Comparison of ENCODE assay signal across 31 cellular contexts in the genomic region with DNA sequence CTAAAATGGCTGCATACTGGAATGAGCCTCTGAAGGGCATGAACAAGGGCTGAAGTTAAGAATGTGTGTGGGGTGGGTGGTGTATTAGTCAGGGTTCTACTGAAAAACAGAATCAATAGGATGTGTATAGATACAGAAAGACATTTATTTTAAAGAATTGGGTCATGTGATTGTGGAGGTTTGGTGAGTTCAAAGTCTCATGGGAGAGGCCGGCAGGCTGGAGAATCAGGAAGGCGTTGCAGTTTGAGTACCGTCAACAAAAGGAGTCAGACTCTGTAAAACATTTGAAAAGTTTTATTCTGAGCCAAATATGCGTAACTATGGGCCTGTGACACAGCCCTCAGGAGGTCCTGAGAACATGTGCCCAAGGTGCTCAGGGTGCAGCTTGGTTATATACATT. TPM values are rescaled to one million over a fixed set of nuclear protein-coding genes. Genes with fewer than 3 reads are reported as not detected.
"Had no signal": no experiment of that assay in that cellular context is flagged by ENCODE, and none has a peak within 500 bp of the region (broad histone marks: within the 10 kb centered on the region; RNA-seq: fewer than 3 reads in every experiment).

No MANE protein-coding gene starts in this region.

- H3K27ac ChIP-seq: adrenal gland, left lung, neutrophil, skin epidermis, tibial artery had no signal

- ATAC-seq: activated CD4-positive, alpha-beta T cell treated with anti-CD3 and anti-CD28 coated beads for 36 hours; activated CD8-positive, alpha-beta memory T cell treated with anti-CD3 and anti-CD28 coated beads, Interleukin-2, amount 10 ng/mL, durations not matched to agents 7 days and 5 days; activated CD8-positive, alpha-beta T cell treated with anti-CD3 and anti-CD28 coated beads, Interleukin-2, amount 10 ng/mL, durations not matched to agents 7 days and 5 days; body of pancreas; left lung; natural killer cell treated with Interleukin-12 subunit alpha and Interleukin-12 subunit beta and Interleukin-15 and Interleukin-18, amount 100 ng/mL, for 72 hours; sciatic nerve; stimulated activated effector memory CD8-positive, alpha-beta T cell treated with anti-CD3 and anti-CD28 coated beads, Interleukin-12 subunit alpha, Interleukin-12 subunit beta, amount 100 ng/mL, for 72 hours; stimulated activated naive CD8-positive, alpha-beta T cell treated with anti-CD3 and anti-CD28 coated beads, Interleukin-15, amount 100 ng/mL, for 72 hours had no signal

- H3K9me3 ChIP-seq: adrenal gland, body of pancreas, neutrophil, tibial artery had no signal

- H3K27me3 ChIP-seq: adrenal gland, body of pancreas, left lung, neutrophil, tibial artery had no signal

- H3K9me3 Mint-ChIP-seq: activated naive CD8-positive, alpha-beta T cell treated with anti-CD3 and anti-CD28 coated beads for 36 hours; natural killer cell treated with Interleukin-12 subunit alpha and Interleukin-12 subunit beta and Interleukin-15 and Interleukin-18, amount 100 ng/mL, for 72 hours; stimulated activated effector memory CD8-positive, alpha-beta T cell treated with anti-CD3 and anti-CD28 coated beads, Interleukin-12 subunit alpha, Interleukin-12 subunit beta, amount 100 ng/mL, for 72 hours had no signal

- H3K27ac Mint-ChIP-seq: activated CD4-positive, alpha-beta T cell treated with anti-CD3 and anti-CD28 coated beads for 36 hours; activated CD8-positive, alpha-beta memory T cell treated with anti-CD3 and anti-CD28 coated beads, Interleukin-2, amount 10 ng/mL, durations not matched to agents 7 days and 5 days; activated CD8-positive, alpha-beta T cell treated with anti-CD3 and anti-CD28 coated beads, Interleukin-2, amount 10 ng/mL, durations not matched to agents 7 days and 5 days; activated naive CD8-positive, alpha-beta T cell treated with anti-CD3 and anti-CD28 coated beads for 36 hours; activated T-helper 2 cell treated with anti-CD3 and anti-CD28 coated beads, Interferon-gamma antibody, Interleukin-2, Interleukin-4, amounts not matched to agents 10 μg/mL and 5 μg/mL and 100 μg/mL, durations not matched to agents 14 hours and 24 hours and 36 hours; immature natural killer cell; natural killer cell treated with Interleukin-12 subunit alpha and Interleukin-12 subunit beta and Interleukin-15 and Interleukin-18, amount 100 ng/mL, for 72 hours; stimulated activated effector memory CD8-positive, alpha-beta T cell treated with anti-CD3 and anti-CD28 coated beads, Interleukin-12 subunit alpha, Interleukin-12 subunit beta, amount 100 ng/mL, for 72 hours; stimulated activated naive CD8-positive, alpha-beta T cell treated with anti-CD3 and anti-CD28 coated beads, Interleukin-15, amount 100 ng/mL, for 72 hours had no signal

- DNase-seq: activated CD4-positive, alpha-beta T cell treated with anti-CD3 and anti-CD28 coated beads for 36 hours; activated CD4-positive, CD25-positive, alpha-beta regulatory T cell; activated CD8-positive, alpha-beta memory T cell treated with anti-CD3 and anti-CD28 coated beads, Interleukin-2, amount 10 ng/mL, durations not matched to agents 7 days and 5 days; activated CD8-positive, alpha-beta T cell treated with anti-CD3 and anti-CD28 coated beads, Interleukin-2, amount 10 ng/mL, durations not matched to agents 7 days and 5 days; activated naive CD4-positive, alpha-beta T cell treated with Interleukin-2 at 50 U/mL for 16 hours; activated naive CD8-positive, alpha-beta T cell treated with anti-CD3 and anti-CD28 coated beads for 36 hours; activated T-cell treated with anti-CD3 and anti-CD28 coated beads, Interleukin-2, amount 50 U/mL, for 48 hours; adrenal gland; aorta; effector CD8-positive, alpha-beta T cell; erythroblast; head of caudate nucleus; hypothalamus; immature natural killer cell; left lung; mesendoderm; stimulated activated CD4-positive, alpha-beta T cell treated with anti-CD3 and anti-CD28 coated beads, Interleukin-4, amount 100 ng/mL, for 24 hours; stimulated activated naive CD8-positive, alpha-beta T cell treated with anti-CD3 and anti-CD28 coated beads, Interleukin-15, amount 100 ng/mL, for 72 hours; tibial artery had no signal

- H3K36me3 Mint-ChIP-seq: activated naive CD8-positive, alpha-beta T cell treated with anti-CD3 and anti-CD28 coated beads for 36 hours; immature natural killer cell; natural killer cell treated with Interleukin-12 subunit alpha and Interleukin-12 subunit beta and Interleukin-15 and Interleukin-18, amount 100 ng/mL, for 72 hours; stimulated activated effector memory CD8-positive, alpha-beta T cell treated with anti-CD3 and anti-CD28 coated beads, Interleukin-12 subunit alpha, Interleukin-12 subunit beta, amount 100 ng/mL, for 72 hours had no signal

- H3K4me3 ChIP-seq: adrenal gland, body of pancreas, left lung, lung, skin epidermis, tibial artery had no signal

- H3K36me3 ChIP-seq: adrenal gland, left lung, neutrophil, tibial artery had no signal

- H3K27me3 Mint-ChIP-seq: activated CD4-positive, alpha-beta T cell treated with anti-CD3 and anti-CD28 coated beads for 36 hours; activated naive CD8-positive, alpha-beta T cell treated with anti-CD3 and anti-CD28 coated beads for 36 hours; stimulated activated naive CD8-positive, alpha-beta T cell treated with anti-CD3 and anti-CD28 coated beads, Interleukin-15, amount 100 ng/mL, for 72 hours had no signal

- H3K4me3 Mint-ChIP-seq: activated CD4-positive, alpha-beta T cell treated with anti-CD3 and anti-CD28 coated beads for 36 hours; activated CD8-positive, alpha-beta memory T cell treated with anti-CD3 and anti-CD28 coated beads, Interleukin-2, amount 10 ng/mL, durations not matched to agents 7 days and 5 days; activated CD8-positive, alpha-beta T cell treated with anti-CD3 and anti-CD28 coated beads, Interleukin-2, amount 10 ng/mL, durations not matched to agents 7 days and 5 days; activated naive CD8-positive, alpha-beta T cell treated with anti-CD3 and anti-CD28 coated beads for 36 hours; immature natural killer cell; natural killer cell treated with Interleukin-12 subunit alpha and Interleukin-12 subunit beta and Interleukin-15 and Interleukin-18, amount 100 ng/mL, for 72 hours; stimulated activated effector memory CD8-positive, alpha-beta T cell treated with anti-CD3 and anti-CD28 coated beads, Interleukin-12 subunit alpha, Interleukin-12 subunit beta, amount 100 ng/mL, for 72 hours; stimulated activated naive CD8-positive, alpha-beta T cell treated with anti-CD3 and anti-CD28 coated beads, Interleukin-15, amount 100 ng/mL, for 72 hours had no signal

- H3K4me1 Mint-ChIP-seq: activated CD4-positive, alpha-beta T cell treated with anti-CD3 and anti-CD28 coated beads for 36 hours; activated CD8-positive, alpha-beta memory T cell treated with anti-CD3 and anti-CD28 coated beads, Interleukin-2, amount 10 ng/mL, durations not matched to agents 7 days and 5 days; activated naive CD8-positive, alpha-beta T cell treated with anti-CD3 and anti-CD28 coated beads for 36 hours; immature natural killer cell; stimulated activated effector memory CD8-positive, alpha-beta T cell treated with anti-CD3 and anti-CD28 coated beads, Interleukin-12 subunit alpha, Interleukin-12 subunit beta, amount 100 ng/mL, for 72 hours; stimulated activated naive CD8-positive, alpha-beta T cell treated with anti-CD3 and anti-CD28 coated beads, Interleukin-15, amount 100 ng/mL, for 72 hours had no signal

RNA-seq across cellular contexts. Expression of a gene that starts 24.4 kb away (rescaled TPM):
- total RNA-seq: dermis microvascular lymphatic vessel endothelial cell, fibroblast of lung, fibroblast of villous mesenchyme, osteocyte had no signal
